ENCODE assay signal across 13 cellular contexts in the genomic region with DNA sequence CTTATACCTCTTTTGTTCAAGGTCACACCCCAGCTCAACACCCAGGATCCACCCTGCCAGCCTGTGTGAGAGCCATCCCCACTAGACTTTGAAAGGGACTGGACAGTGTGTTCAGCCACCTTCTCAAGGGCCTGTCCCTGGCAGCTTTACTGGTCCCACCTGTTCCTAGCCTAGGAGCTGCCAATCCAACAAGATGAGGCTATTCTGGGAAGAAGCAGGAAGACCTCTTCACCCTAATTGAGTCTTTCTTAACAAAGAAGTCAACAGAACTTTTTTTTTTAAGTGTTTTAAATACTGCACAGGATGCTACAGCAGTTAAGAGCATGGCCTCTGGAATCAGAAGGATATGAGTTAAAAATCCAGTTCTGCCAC.
"Had no signal": no experiment of that assay in that cellular context is flagged by ENCODE, and none has a peak within 500 bp of the region (broad histone marks: within the 10 kb centered on the region; RNA-seq: fewer than 3 reads in every experiment).

No MANE protein-coding gene starts in this region.

- H3K27me3 ChIP-seq: dorsolateral prefrontal cortex had no signal

- H3K27me3 Mint-ChIP-seq: activated CD4-positive, alpha-beta T cell treated with anti-CD3 and anti-CD28 coated beads, Interleukin-2, amount 10 ng/mL, durations not matched to agents 24 days and 14 days; activated naive CD8-positive, alpha-beta T cell; type B pancreatic cell had no signal

- H3K4me1 Mint-ChIP-seq: activated CD4-positive, alpha-beta T cell treated with anti-CD3 and anti-CD28 coated beads, Interleukin-2, amount 10 ng/mL, durations not matched to agents 24 days and 14 days; stimulated activated effector memory CD8-positive, alpha-beta T cell treated with anti-CD3 and anti-CD28 coated beads, Interleukin-12 subunit alpha, Interleukin-12 subunit beta, amount 100 ng/mL, for 72 hours had no signal

- ATAC-seq: activated T-cell treated with anti-CD3 and anti-CD28 coated beads, Interleukin-2, amount 50 U/mL, for 72 hours; esophagus mucosa; stimulated activated effector memory CD8-positive, alpha-beta T cell treated with anti-CD3 and anti-CD28 coated beads, Interleukin-12 subunit alpha, Interleukin-12 subunit beta, amount 100 ng/mL, for 72 hours had no signal

- H3K27ac ChIP-seq: dorsolateral prefrontal cortex, SK-N-MC had no signal

- H3K36me3 Mint-ChIP-seq: stimulated activated effector memory CD8-positive, alpha-beta T cell treated with anti-CD3 and anti-CD28 coated beads, Interleukin-12 subunit alpha, Interleukin-12 subunit beta, amount 100 ng/mL, for 72 hours; type B pancreatic cell had no signal

- H3K4me3 ChIP-seq: dorsolateral prefrontal cortex, SK-N-MC had no signal

- H3K27ac Mint-ChIP-seq: activated CD4-positive, alpha-beta T cell treated with anti-CD3 and anti-CD28 coated beads, Interleukin-2, amount 10 ng/mL, durations not matched to agents 24 days and 14 days; activated naive CD8-positive, alpha-beta T cell; activated T-cell treated with anti-CD3 and anti-CD28 coated beads, Interleukin-2, amount 50 U/mL, for 72 hours; endodermal cell; stimulated activated effector memory CD8-positive, alpha-beta T cell treated with anti-CD3 and anti-CD28 coated beads, Interleukin-12 subunit alpha, Interleukin-12 subunit beta, amount 100 ng/mL, for 72 hours; type B pancreatic cell had no signal

- DNase-seq: activated CD4-positive, alpha-beta T cell treated with anti-CD3 and anti-CD28 coated beads, Interleukin-2, amount 10 ng/mL, durations not matched to agents 24 days and 14 days; activated CD4-positive, CD25-positive, alpha-beta regulatory T cell; activated CD8-positive, alpha-beta memory T cell treated with anti-CD3 and anti-CD28 coated beads, Interleukin-2, amount 50 U/mL, for 48 hours; activated gamma-delta T cell; activated T-cell treated with anti-CD3 and anti-CD28 coated beads, Interleukin-2, amount 50 U/mL, for 72 hours; dorsolateral prefrontal cortex; endodermal cell; hippocampal formation had no signal

- H3K4me3 Mint-ChIP-seq: activated CD4-positive, alpha-beta T cell treated with anti-CD3 and anti-CD28 coated beads, Interleukin-2, amount 10 ng/mL, durations not matched to agents 24 days and 14 days; activated naive CD8-positive, alpha-beta T cell; activated T-cell treated with anti-CD3 and anti-CD28 coated beads, Interleukin-2, amount 50 U/mL, for 72 hours; endodermal cell; stimulated activated effector memory CD8-positive, alpha-beta T cell treated with anti-CD3 and anti-CD28 coated beads, Interleukin-12 subunit alpha, Interleukin-12 subunit beta, amount 100 ng/mL, for 72 hours; type B pancreatic cell had no signal

- H3K9me3 Mint-ChIP-seq: activated CD4-positive, alpha-beta T cell treated with anti-CD3 and anti-CD28 coated beads, Interleukin-2, amount 10 ng/mL, durations not matched to agents 24 days and 14 days; activated T-cell treated with anti-CD3 and anti-CD28 coated beads, Interleukin-2, amount 50 U/mL, for 72 hours; stimulated activated effector memory CD8-positive, alpha-beta T cell treated with anti-CD3 and anti-CD28 coated beads, Interleukin-12 subunit alpha, Interleukin-12 subunit beta, amount 100 ng/mL, for 72 hours; type B pancreatic cell had no signal
